In genomic region chr1:223761416-223761815, GRCh38 we compare ENCODE assay signal across 18 cellular contexts.
"Had no signal": no experiment of that assay in that cellular context is flagged by ENCODE, and none has a peak within 500 bp of the region (broad histone marks: within the 10 kb centered on the region; RNA-seq: fewer than 3 reads in every experiment).

No MANE protein-coding gene starts in this region.

- H3K27ac Mint-ChIP-seq: activated CD8-positive, alpha-beta memory T cell treated with anti-CD3 and anti-CD28 coated beads, Interleukin-2, amount 10 ng/mL, durations not matched to agents 7 days and 5 days; activated naive CD8-positive, alpha-beta T cell treated with anti-CD3 and anti-CD28 coated beads for 36 hours; nephron progenitor cell; T-helper 2 cell treated with Interferon-gamma antibody and Interleukin-4, amounts not matched to agents 5 μg/mL and 100 μg/mL, for 36 hours had no signal

- H3K27me3 ChIP-seq: ascending aorta, cardiac muscle cell, colonic mucosa had no signal

- H3K9me3 Mint-ChIP-seq: activated naive CD8-positive, alpha-beta T cell treated with anti-CD3 and anti-CD28 coated beads for 36 hours; activated T-cell treated with anti-CD3 and anti-CD28 coated beads, Interleukin-2, amount 50 U/mL, for 4 hours; effector memory CD8-positive, alpha-beta T cell; immature natural killer cell; nephron progenitor cell; T-helper 2 cell treated with Interferon-gamma antibody and Interleukin-4, amounts not matched to agents 5 μg/mL and 100 μg/mL, for 36 hours had no signal

- H3K4me1 Mint-ChIP-seq: activated CD8-positive, alpha-beta memory T cell treated with anti-CD3 and anti-CD28 coated beads, Interleukin-2, amount 10 ng/mL, durations not matched to agents 7 days and 5 days; activated naive CD8-positive, alpha-beta T cell treated with anti-CD3 and anti-CD28 coated beads for 36 hours; immature natural killer cell had no signal

- ATAC-seq: activated CD4-positive, CD25-positive, alpha-beta regulatory T cell treated with anti-CD3 and anti-CD28 coated beads, Interleukin-2, amount 50 U/mL, for 24 hours; activated CD8-positive, alpha-beta memory T cell treated with anti-CD3 and anti-CD28 coated beads, Interleukin-2, amount 10 ng/mL, durations not matched to agents 7 days and 5 days; activated T-cell treated with anti-CD3 and anti-CD28 coated beads, Interleukin-2, amount 50 U/mL, for 4 hours; effector memory CD8-positive, alpha-beta T cell; sciatic nerve; stimulated activated naive CD8-positive, alpha-beta T cell treated with anti-CD3 and anti-CD28 coated beads, Interleukin-15, Interleukin-2, amounts not matched to agents 100 U/mL and 50 U/mL, for 24 hours had no signal

- H3K27me3 Mint-ChIP-seq: activated CD8-positive, alpha-beta memory T cell treated with anti-CD3 and anti-CD28 coated beads, Interleukin-2, amount 10 ng/mL, durations not matched to agents 7 days and 5 days; activated naive CD8-positive, alpha-beta T cell treated with anti-CD3 and anti-CD28 coated beads for 36 hours; effector memory CD8-positive, alpha-beta T cell had no signal

- H3K27ac ChIP-seq: ascending aorta, cardiac muscle cell, colonic mucosa had no signal

- H3K4me3 Mint-ChIP-seq: activated CD8-positive, alpha-beta memory T cell treated with anti-CD3 and anti-CD28 coated beads, Interleukin-2, amount 10 ng/mL, durations not matched to agents 7 days and 5 days; activated naive CD8-positive, alpha-beta T cell treated with anti-CD3 and anti-CD28 coated beads for 36 hours; activated T-cell treated with anti-CD3 and anti-CD28 coated beads, Interleukin-2, amount 50 U/mL, for 4 hours; effector memory CD8-positive, alpha-beta T cell; immature natural killer cell; nephron progenitor cell; T-helper 2 cell treated with Interferon-gamma antibody and Interleukin-4, amounts not matched to agents 5 μg/mL and 100 μg/mL, for 36 hours had no signal

- H3K4me3 ChIP-seq: ascending aorta, cardiac muscle cell, colonic mucosa had no signal

- H3K4me1 ChIP-seq: ascending aorta, colonic mucosa had no signal

- H3K9me3 ChIP-seq: ascending aorta, colonic mucosa had no signal

- DNase-seq: activated CD4-positive, alpha-beta T cell treated with anti-CD3 and anti-CD28 coated beads, Interleukin-2, amount 50 U/mL, for 48 hours; activated CD8-positive, alpha-beta memory T cell treated with anti-CD3 and anti-CD28 coated beads, Interleukin-2, amount 10 ng/mL, durations not matched to agents 7 days and 5 days; activated gamma-delta T cell treated with Interleukin-2 at 50 U/mL for 16 hours; activated naive CD8-positive, alpha-beta T cell treated with anti-CD3 and anti-CD28 coated beads for 36 hours; activated T-cell treated with anti-CD3 and anti-CD28 coated beads, Interleukin-2, amount 50 U/mL, for 4 hours; colonic mucosa; effector memory CD8-positive, alpha-beta T cell; hypothalamus; immature natural killer cell; mammary epithelial cell; nephron progenitor cell; stimulated activated CD4-positive, alpha-beta T cell treated with anti-CD3 and anti-CD28 coated beads, Interleukin-12 subunit alpha, Interleukin-12 subunit beta, amount 100 ng/mL, for 4 hours; stimulated activated naive CD8-positive, alpha-beta T cell treated with anti-CD3 and anti-CD28 coated beads, Interleukin-15, Interleukin-2, amounts not matched to agents 100 U/mL and 50 U/mL, for 24 hours had no signal
